In genomic region chr4:150250293-150250997, GRCh38 we compare ENCODE assay signal across 17 cellular contexts.
"Had no signal": no experiment of that assay in that cellular context is flagged by ENCODE, and none has a peak within 500 bp of the region (broad histone marks: within the 10 kb centered on the region; RNA-seq: fewer than 3 reads in every experiment).

No MANE protein-coding gene starts in this region.

- ATAC-seq: activated T-helper 17 cell treated with anti-CD3 and anti-CD28 coated beads, Interleukin-2, amount 50 U/mL, for 72 hours; left lobe of liver; pancreas had no signal

- H3K4me1 Mint-ChIP-seq: activated naive CD8-positive, alpha-beta T cell treated with anti-CD3 and anti-CD28 coated beads for 36 hours; activated T-helper 17 cell treated with anti-CD3 and anti-CD28 coated beads, Interleukin-2, amount 50 U/mL, for 72 hours; neural progenitor cell had no signal

- H3K9me3 ChIP-seq: pancreas, tibial artery had no signal

- H3K27me3 ChIP-seq: neural progenitor cell, pancreas, tibial artery had no signal

- H3K4me2 ChIP-seq: neural progenitor cell had no signal

- FAIRE-seq: keratinocyte, pancreas, TTC549 had no signal

- H3K4me3 ChIP-seq: lung, neural progenitor cell, pancreas, tibial artery had no signal

- DNase-seq: activated CD4-positive, alpha-beta T cell treated with anti-CD3 and anti-CD28 coated beads, Interleukin-2, amount 50 U/mL, for 4 hours; activated naive CD4-positive, alpha-beta T cell; activated naive CD8-positive, alpha-beta T cell treated with anti-CD3 and anti-CD28 coated beads for 36 hours; activated T-cell treated with anti-CD3 and anti-CD28 coated beads for 4 hours; amniotic stem cell; effector memory CD4-positive, alpha-beta T cell; foreskin fibroblast; stimulated activated naive CD4-positive, alpha-beta T cell; tibial artery had no signal

- H3K4me3 Mint-ChIP-seq: activated naive CD8-positive, alpha-beta T cell treated with anti-CD3 and anti-CD28 coated beads for 36 hours; activated T-helper 17 cell treated with anti-CD3 and anti-CD28 coated beads, Interleukin-2, amount 50 U/mL, for 72 hours; dendritic cell treated with granulocyte-macrophage colony-stimulating factor and Interleukin-4, amounts not matched to agents 40 ng/mL and 50 ng/mL, for 4 days; neural progenitor cell had no signal

- H3K4me1 ChIP-seq: neural progenitor cell, pancreas, tibial artery had no signal

- H3K36me3 ChIP-seq: neural progenitor cell, pancreas had no signal

- H3K36me3 Mint-ChIP-seq: activated naive CD8-positive, alpha-beta T cell treated with anti-CD3 and anti-CD28 coated beads for 36 hours had no signal

- H3K27ac ChIP-seq: neural progenitor cell, pancreas, tibial artery had no signal

- H3K9me3 Mint-ChIP-seq: activated naive CD8-positive, alpha-beta T cell treated with anti-CD3 and anti-CD28 coated beads for 36 hours; activated T-helper 17 cell treated with anti-CD3 and anti-CD28 coated beads, Interleukin-2, amount 50 U/mL, for 72 hours; dendritic cell treated with granulocyte-macrophage colony-stimulating factor and Interleukin-4, amounts not matched to agents 40 ng/mL and 50 ng/mL, for 4 days; neural progenitor cell had no signal

- H3K27me3 Mint-ChIP-seq: activated naive CD8-positive, alpha-beta T cell treated with anti-CD3 and anti-CD28 coated beads for 36 hours; activated T-helper 17 cell treated with anti-CD3 and anti-CD28 coated beads, Interleukin-2, amount 50 U/mL, for 72 hours; dendritic cell treated with granulocyte-macrophage colony-stimulating factor and Interleukin-4, amounts not matched to agents 40 ng/mL and 50 ng/mL, for 4 days had no signal

- H3K27ac Mint-ChIP-seq: activated naive CD8-positive, alpha-beta T cell treated with anti-CD3 and anti-CD28 coated beads for 36 hours; activated T-helper 17 cell treated with anti-CD3 and anti-CD28 coated beads, Interleukin-2, amount 50 U/mL, for 72 hours; dendritic cell treated with granulocyte-macrophage colony-stimulating factor and Interleukin-4, amounts not matched to agents 40 ng/mL and 50 ng/mL, for 4 days; neural progenitor cell had no signal
